ENCODE assay signal across 19 cellular contexts in genomic region chr3:125190781-125191180, GRCh38. TPM values are rescaled to one million over a fixed set of nuclear protein-coding genes. Genes with fewer than 3 reads are reported as not detected.
DNase-seq lines count a peak whose midpoint lies in the region; ATAC-seq, FAIRE-seq and TF ChIP-seq lines count a peak whose summit lies in the region.
"Had no signal": no experiment of that assay in that cellular context is flagged by ENCODE, and none has a peak within 500 bp of the region (broad histone marks: within the 10 kb centered on the region; RNA-seq: fewer than 3 reads in every experiment).

No MANE protein-coding gene starts in this region.

- H3K9ac ChIP-seq in smooth muscle cell (ENCODE audit: low read depth): no peak overlapping the region
- H3K9ac ChIP-seq: BLaER1 had no signal

- FAIRE-seq in bronchial epithelial cell (lab: Jason Lieb, UNC): peak; percentile 36
- FAIRE-seq: G401.6, GM12878, H54 had no signal

- H3K4me1 ChIP-seq in HEK293 (ENCODE audit: control insufficient read depth, insufficient read depth, low read length) (no peaks in the 10 kb centered on the region), smooth muscle cell (ENCODE audit: low read depth) (peaks cover 11% of the 10 kb centered on the region)
- H3K4me1 ChIP-seq: Caco-2, HAP-1 had no signal

- H3F3A ChIP-seq in smooth muscle cell (ENCODE audit: low read depth): peaks cover 10% of the 10 kb centered on the region

- no peak overlapping the region for H2AFZ ChIP-seq in smooth muscle cell (ENCODE audit: low read depth)

- H3K9me3 ChIP-seq in HEK293 (ENCODE audit: control insufficient read depth, insufficient read depth, low read depth, low read length): no peaks in the 10 kb centered on the region
- H3K9me3 ChIP-seq in smooth muscle cell (replicated peaks; ENCODE audit: low read depth): no peaks in the 10 kb centered on the region
- H3K9me3 ChIP-seq: BLaER1, Caco-2, HAP-1 had no signal

- intact Hi-C loops in left ventricle myocardium superior (cut with micrococcal nuclease) (no loop called here), Right ventricle myocardium inferior (cut with DNase I) (loop anchor here (10.0 kb wide), 1 partner anchor 244 kb away; no protein-coding TSS in a partner anchor)

- no peaks in the 10 kb centered on the region for H4K20me1 ChIP-seq in smooth muscle cell (ENCODE audit: low read depth)
- H4K20me1 ChIP-seq: BLaER1 had no signal

- H3K79me2 ChIP-seq in smooth muscle cell (ENCODE audit: low read depth): no peaks in the 10 kb centered on the region

- H3K27ac ChIP-seq in HEK293 (ENCODE audit: extremely low read depth, low read depth, low read length): no peak overlapping the region
- no peak overlapping the region for H3K27ac ChIP-seq in smooth muscle cell (ENCODE audit: low read depth)
- H3K27ac ChIP-seq: BLaER1, C4-2B had no signal

- no peak for DNase-seq in left ventricle myocardium superior
- no peak for DNase-seq in Right ventricle myocardium inferior (ENCODE audit: missing footprints)
- DNase-seq in bronchial epithelial cell (ENCODE audit: low read depth): no peak
- DNase-seq in smooth muscle cell (lab: John Stamatoyannopoulos, UW; ENCODE audit: unreplicated experiment): no peak
- no peak for DNase-seq in GM10266 (ENCODE audit: extremely low spot score)
- DNase-seq: Caco-2; CD4-positive, CD25-positive, alpha-beta regulatory T cell; CD8-positive, alpha-beta T cell; DMS153; DND-41; GOT3 had no signal

- H3K36me3 ChIP-seq in HEK293 (ENCODE audit: control insufficient read depth in 2 of 2, insufficient read depth in 1 of 2, low read length in 2 of 2): no peaks in the 10 kb centered on the region
- H3K36me3 ChIP-seq in bronchial epithelial cell (ENCODE audit: control insufficient read depth, insufficient read depth, low read length): peaks cover 13% of the 10 kb centered on the region
- H3K36me3 ChIP-seq in smooth muscle cell (ENCODE audit: low read depth): no peaks in the 10 kb centered on the region
- H3K36me3 ChIP-seq: BLaER1, HAP-1 had no signal

- H3K27me3 ChIP-seq in bronchial epithelial cell (ENCODE audit: control insufficient read depth, insufficient read depth, low read length) (no peaks in the 10 kb centered on the region), smooth muscle cell (ENCODE audit: low read depth) (no peaks in the 10 kb centered on the region)
- H3K27me3 ChIP-seq: BLaER1 had no signal

- CTCF ChIA-PET in HEK293 (lab: Yijun Ruan, JAX): interaction anchor here (1.0 kb wide), 1 partner anchor 40 kb away, joined by 3 read pairs; no protein-coding TSS in a partner anchor

- ATAC-seq in left ventricle myocardium superior (peak; percentile 41), Right ventricle myocardium inferior (no peak), GM18909 (IDR thresholded peaks at IDR 0.05; ENCODE audit: poor library complexity, unreplicated experiment) (no peak)
- ATAC-seq: CD8-positive, alpha-beta T cell; GM12878 had no signal

- POLR2A ChIA-PET in HEK293 (lab: Yijun Ruan, JAX): no interaction called here

- no peak for TF ChIP-seq CTCF in HEK293 (tag by site-specific recombination; IDR thresholded peaks at IDR 0.05)
- no peak for TF ChIP-seq CTCF in bronchial epithelial cell (IDR thresholded peaks at IDR 0.05; ENCODE audit: insufficient read depth, low read length, severe bottlenecking)
- TF ChIP-seq CTCF in smooth muscle cell (IDR thresholded peaks at IDR 0.05; ENCODE audit: borderline replicate concordance, insufficient read depth, poor library complexity, severe bottlenecking): no peak
- TF ChIP-seq CTCF in GM10266 (IDR thresholded peaks at IDR 0.05; ENCODE audit: control insufficient read depth, insufficient read depth, low read depth, missing control alignments): no peak

- 63% methylated on average over 3 of the region's 3 CpGs for WGBS in smooth muscle cell (ENCODE audit: low lambda C conversion rate)

- H3K4me3 ChIP-seq in HEK293 (ENCODE audit: low read depth, low read length): no peak overlapping the region
- H3K4me3 ChIP-seq in bronchial epithelial cell (ENCODE audit: low read depth, low read length): no peak overlapping the region
- no peak overlapping the region for H3K4me3 ChIP-seq in smooth muscle cell
- H3K4me3 ChIP-seq: BLaER1, GM12878, HAP-1 had no signal

- peak overlapping the region; percentile 40 for H3K4me2 ChIP-seq in smooth muscle cell
- H3K4me2 ChIP-seq: BLaER1 had no signal

TF ChIP-seq in HEK293, 187 proteins besides CTCF, POLR2A, EP300 and RAD21:
- TF ChIP-seq ZBTB17 (tag by site-specific recombination; IDR thresholded peaks at IDR 0.05) (peak; percentile 46; the same call in 1 of the 2 replicates), ZNF654 (tag by site-specific recombination; IDR thresholded peaks at IDR 0.05; ENCODE audit: low read depth) (no peak)
TF ChIP-seq in HEK293: peak in this region for 1.

RNA-seq across cellular contexts. Expression of gene SLC12A8, which starts 21.8 kb away (rescaled TPM):
- 0.52 TPM for total RNA-seq in left ventricle myocardium superior
- total RNA-seq in Right ventricle myocardium inferior: 0.19 TPM
- 10.9 and 19.2 TPM in 2 replicates for total RNA-seq in bronchial epithelial cell
- total RNA-seq in smooth muscle cell: 40.3 and 54.3 TPM in 2 replicates
- polyA plus RNA-seq in smooth muscle cell: 28.5 and 31.7 TPM in 2 replicates
- total RNA-seq: CD4-positive, CD25-positive, alpha-beta regulatory T cell; CD8-positive, alpha-beta T cell had no signal
- polyA plus RNA-seq: CD4-positive, CD25-positive, alpha-beta regulatory T cell had no signal
